ENCODE assay signal across 15 cellular contexts in the genomic region with DNA sequence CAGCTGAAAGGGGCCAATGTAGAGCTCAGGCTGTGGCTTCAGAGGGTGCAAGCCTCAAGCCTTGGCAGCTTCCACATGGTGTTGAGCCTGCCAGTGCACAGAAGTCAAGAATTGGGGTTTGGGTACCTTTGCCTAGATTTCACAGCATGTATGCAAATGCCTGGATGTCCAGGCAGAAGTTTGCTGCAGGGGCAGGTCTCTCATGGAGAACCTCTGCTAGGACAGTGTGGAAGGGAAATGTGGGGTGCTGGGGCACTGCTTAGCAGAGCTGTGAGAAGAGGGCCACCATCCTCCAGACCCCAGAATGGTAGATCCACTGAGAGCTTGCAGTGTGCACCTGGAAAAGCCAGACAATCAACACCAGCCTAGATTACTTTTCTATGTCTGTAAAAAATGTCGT. TPM values are rescaled to one million over a fixed set of nuclear protein-coding genes. Genes with fewer than 3 reads are reported as not detected.
"Had no signal": no experiment of that assay in that cellular context is flagged by ENCODE, and none has a peak within 500 bp of the region (broad histone marks: within the 10 kb centered on the region; RNA-seq: fewer than 3 reads in every experiment).

No MANE protein-coding gene starts in this region.

RNA-seq across cellular contexts. Expression of a gene that starts 9.2 kb away (rescaled TPM):
- total RNA-seq: activated naive CD4-positive, alpha-beta T cell treated with anti-CD3 and anti-CD28 coated beads for 36 hours; activated naive CD4-positive, alpha-beta T cell treated with anti-CD3 and anti-CD28 coated beads, Interleukin-2, amount 50 U/mL, for 72 hours; activated naive CD8-positive, alpha-beta T cell treated with anti-CD3 and anti-CD28 coated beads for 36 hours; activated naive CD8-positive, alpha-beta T cell treated with anti-CD3 and anti-CD28 coated beads, Interleukin-2, amount 10 ng/mL, durations not matched to agents 7 days and 5 days; activated T-cell treated with anti-CD3 and anti-CD28 coated beads, Interleukin-2, amount 50 U/mL, for 4 hours; activated T-helper 1 cell treated with anti-CD3 and anti-CD28 coated beads, Interleukin-12 subunit alpha, Interleukin-12 subunit beta, Interleukin-2, Interleukin-4 antibody, amounts not matched to agents 30 ng/mL and 10 ng/mL and 1 ng/mL, durations not matched to agents 14 hours and 24 hours and 36 hours; activated T-helper 17 cell treated with anti-CD3 and anti-CD28 coated beads, Interleukin-2, amount 50 U/mL, for 72 hours; activated T-helper 2 cell treated with anti-CD3 and anti-CD28 coated beads, Interferon-gamma antibody, Interleukin-2, Interleukin-4, amounts not matched to agents 10 μg/mL and 5 μg/mL and 100 μg/mL, durations not matched to agents 14 hours and 24 hours and 36 hours; adrenal gland; ascending aorta; astrocyte; body of pancreas; breast epithelium; chondrocyte had no signal
- polyA plus RNA-seq: adipose tissue, adrenal gland had no signal

RNA-seq across cellular contexts. Expression of a gene that starts 14.0 kb away (rescaled TPM):
- total RNA-seq: chondrocyte had no signal
